Comparison of ENCODE assay signal across 9 cellular contexts in genomic region chr2:157751462-157752058, GRCh38.
DNase-seq lines count a peak whose midpoint lies in the region; ATAC-seq and TF ChIP-seq lines count a peak whose summit lies in the region.
"Had no signal": no experiment of that assay in that cellular context is flagged by ENCODE, and none has a peak within 500 bp of the region (broad histone marks: within the 10 kb centered on the region; RNA-seq: fewer than 3 reads in every experiment).

No MANE protein-coding gene starts in this region.

- peak; percentile 50 for ATAC-seq in GM21825 (IDR thresholded peaks at IDR 0.05; ENCODE audit: unreplicated experiment)
- ATAC-seq in GM19324 (IDR thresholded peaks at IDR 0.05; ENCODE audit: low FRiP score, unreplicated experiment), result no peak

- DNase-seq in GM10266 (ENCODE audit: extremely low spot score) (no peak), NCI-H2081 (lab: John Stamatoyannopoulos, UW) (peak; percentile 76 to 85), amniotic epithelial cell (ENCODE audit: low read depth) (peak; percentile 21), smooth muscle cell of the brain vasculature (ENCODE audit: low read depth, low spot score) (peak; percentile 90), coronary artery (ENCODE audit: low spot score) (no peak), cerebellar cortex (ENCODE audit: low spot score) (no peak)

- TF ChIP-seq CTCF in GM10266 (IDR thresholded peaks at IDR 0.05; ENCODE audit: control insufficient read depth, insufficient read depth, low read depth, missing control alignments), result peak; percentile 12
- no peak for TF ChIP-seq CTCF in coronary artery (IDR thresholded peaks at IDR 0.05)

- no peak overlapping the region for H3K4me3 ChIP-seq in coronary artery
- H3K4me3 ChIP-seq: cardiac muscle cell had no signal

- no peak overlapping the region for H3K27ac ChIP-seq in coronary artery
- H3K27ac ChIP-seq: cardiac muscle cell had no signal

Comparison
In these comparisons a context has a peak if more than half of its experiments do, and no peak if none do; other contexts are left out.
1. DNase-seq: peak in NCI-H2081 (2 of 2), amniotic epithelial cell (single experiment) and smooth muscle cell of the brain vasculature (single experiment); none in GM10266 (single experiment), coronary artery (single experiment) and cerebellar cortex (single experiment).